In the genomic region with DNA sequence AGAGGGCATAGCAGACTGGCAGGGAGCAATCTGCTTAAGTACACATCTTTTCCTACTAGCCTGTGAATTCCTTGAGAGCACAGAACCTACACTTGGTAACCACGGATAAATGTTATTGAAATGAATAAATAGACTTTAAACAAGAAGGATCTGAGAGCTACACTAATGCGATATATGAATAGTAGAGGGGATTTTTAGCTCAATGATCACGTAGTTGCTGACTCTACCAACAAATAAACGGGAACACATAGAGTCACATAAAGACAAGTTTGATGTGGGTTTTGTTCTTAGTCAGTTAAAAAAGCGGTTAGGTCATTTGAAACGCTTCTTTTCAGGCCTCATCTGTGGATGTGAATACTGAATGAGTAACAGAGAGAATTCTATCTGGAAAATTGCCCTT, we compare ENCODE assay signal across 9 cellular contexts.
DNase-seq lines count a peak whose midpoint lies in the region; ATAC-seq and TF ChIP-seq lines count a peak whose summit lies in the region.
"Had no signal": no experiment of that assay in that cellular context is flagged by ENCODE, and none has a peak within 500 bp of the region (broad histone marks: within the 10 kb centered on the region; RNA-seq: fewer than 3 reads in every experiment).

No MANE protein-coding gene starts in this region.

- TF ChIP-seq CTCF in type B pancreatic cell (conservative IDR thresholded peaks at IDR 0.05), result no peak

- H3K27me3 Mint-ChIP-seq in naive B cell (no peaks in the 10 kb centered on the region), type B pancreatic cell (no peaks in the 10 kb centered on the region)

- no peaks in the 10 kb centered on the region for H3K9me3 Mint-ChIP-seq in naive B cell
- peaks cover 4% of the 10 kb centered on the region for H3K9me3 Mint-ChIP-seq in type B pancreatic cell

- DNase-seq in naive B cell, result no peak
- no peak for DNase-seq in amniotic stem cell (lab: John Stamatoyannopoulos, UW)
- DNase-seq in type B pancreatic cell (ENCODE audit: extremely low spot score, unreplicated experiment), result no peak
- DNase-seq: activated naive CD4-positive, alpha-beta T cell treated with Interleukin-2 at 50 U/mL for 16 hours; COR-L47 had no signal

- no peak overlapping the region for H3K4me3 Mint-ChIP-seq in naive B cell
- no peak overlapping the region for H3K4me3 Mint-ChIP-seq in type B pancreatic cell

- H3K36me3 Mint-ChIP-seq in naive B cell (peaks cover 30 to 39% of the 10 kb centered on the region in 2 donors), type B pancreatic cell (peaks cover 24% of the 10 kb centered on the region)

- peaks cover 38 to 57% (median 41%) of the 10 kb centered on the region in 3 donors for H3K4me1 Mint-ChIP-seq in naive B cell
- peaks cover 53% of the 10 kb centered on the region for H3K4me1 Mint-ChIP-seq in type B pancreatic cell (ENCODE audit: unreplicated experiment)

- peak overlapping the region in 5 of 6 donors; percentile 24 to 86 (median 54) for H3K27ac Mint-ChIP-seq in naive B cell
- no peak overlapping the region for H3K27ac Mint-ChIP-seq in type B pancreatic cell

- ATAC-seq in GM18867 (IDR thresholded peaks at IDR 0.05; ENCODE audit: unreplicated experiment) (peak; percentile 29), GM21529 (IDR thresholded peaks at IDR 0.05; ENCODE audit: unreplicated experiment) (peak; percentile 37), HG03280 (IDR thresholded peaks at IDR 0.05; ENCODE audit: unreplicated experiment) (peak; percentile 35), naive B cell (ENCODE audit: low read depth in 2 of 2) (peak in 1 of 2 donors; percentile 45), GM21825 (IDR thresholded peaks at IDR 0.05; ENCODE audit: unreplicated experiment) (no peak)
